Comparison of ENCODE assay signal across 12 cellular contexts in the genomic region with DNA sequence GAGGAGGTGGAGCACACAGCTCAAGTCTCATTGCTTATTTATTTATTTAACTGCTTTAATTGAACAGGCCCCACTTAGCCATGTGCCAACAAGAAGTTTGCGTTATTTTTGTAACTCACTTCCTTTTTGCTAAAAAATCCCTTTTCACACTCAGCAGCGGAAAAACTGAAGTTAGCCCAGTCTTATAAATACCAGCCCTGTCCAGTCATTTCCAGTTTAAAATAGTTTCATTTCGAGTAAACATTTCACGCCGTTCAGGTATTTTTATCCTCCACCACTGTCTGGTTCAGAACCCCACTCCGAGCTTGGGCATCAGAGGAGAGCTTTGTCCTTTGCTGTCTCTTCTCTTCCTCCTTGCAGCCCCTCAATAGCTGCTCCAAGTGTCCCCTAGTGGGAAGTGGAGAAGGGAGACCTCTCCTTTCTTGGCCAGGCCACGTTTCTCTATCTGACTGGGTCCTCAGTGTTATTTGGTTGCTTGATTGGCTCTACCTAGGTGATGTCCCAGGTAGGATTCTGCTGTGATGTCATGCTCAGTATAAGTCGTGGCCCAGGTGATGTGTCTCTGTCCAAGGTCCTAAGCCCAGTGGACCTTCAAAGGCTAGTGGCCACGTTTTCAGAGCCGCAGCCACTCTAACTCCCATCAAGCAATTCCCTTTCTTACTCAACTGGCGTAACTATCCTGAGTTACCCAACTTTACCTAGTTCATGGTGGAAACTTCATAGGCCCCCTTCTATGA. TPM values are rescaled to one million over a fixed set of nuclear protein-coding genes. Genes with fewer than 3 reads are reported as not detected.
DNase-seq lines count a peak whose midpoint lies in the region; ATAC-seq, FAIRE-seq and TF ChIP-seq lines count a peak whose summit lies in the region.
"Had no signal": no experiment of that assay in that cellular context is flagged by ENCODE, and none has a peak within 500 bp of the region (broad histone marks: within the 10 kb centered on the region; RNA-seq: fewer than 3 reads in every experiment).

No MANE protein-coding gene starts in this region.

- no peak for TF ChIP-seq CTCF in endothelial cell (IDR thresholded peaks at IDR 0.05; ENCODE audit: unreplicated experiment)

- peak; percentile 91 for FAIRE-seq in GM18507 (lab: Jason Lieb, UNC)

- peak overlapping the region; percentile 72 for H3K4me3 Mint-ChIP-seq in dendritic cell treated with granulocyte-macrophage colony-stimulating factor and Interleukin-4, amounts not matched to agents 40 ng/mL and 50 ng/mL, for 4 days
- no peak overlapping the region for H3K4me3 Mint-ChIP-seq in activated CD4-positive, alpha-beta T cell treated with anti-CD3 and anti-CD28 coated beads for 36 hours
- H3K4me3 Mint-ChIP-seq in endothelial cell (ENCODE audit: unreplicated experiment) = no peak overlapping the region
- H3K4me3 Mint-ChIP-seq: HFFc6 had no signal

- ATAC-seq in GM21360 (IDR thresholded peaks at IDR 0.05; ENCODE audit: unreplicated experiment) = peak; percentile 92
- ATAC-seq in HG03066 (IDR thresholded peaks at IDR 0.05; ENCODE audit: low read depth, unreplicated experiment) = peak; percentile 81
- ATAC-seq in activated CD4-positive, alpha-beta T cell treated with anti-CD3 and anti-CD28 coated beads for 36 hours = no peak
- ATAC-seq: Right ventricle myocardium inferior had no signal

- no peaks in the 10 kb centered on the region for H3K36me3 Mint-ChIP-seq in dendritic cell treated with granulocyte-macrophage colony-stimulating factor and Interleukin-4, amounts not matched to agents 40 ng/mL and 50 ng/mL, for 4 days (ENCODE audit: low read depth)
- H3K36me3 Mint-ChIP-seq in activated CD4-positive, alpha-beta T cell treated with anti-CD3 and anti-CD28 coated beads for 36 hours (ENCODE audit: low read depth) = no peaks in the 10 kb centered on the region
- H3K36me3 Mint-ChIP-seq in endothelial cell (ENCODE audit: low read depth, unreplicated experiment) = no peaks in the 10 kb centered on the region

- peak overlapping the region; percentile 78 for H3K27ac Mint-ChIP-seq in dendritic cell treated with granulocyte-macrophage colony-stimulating factor and Interleukin-4, amounts not matched to agents 40 ng/mL and 50 ng/mL, for 4 days
- no peak overlapping the region for H3K27ac Mint-ChIP-seq in activated CD4-positive, alpha-beta T cell treated with anti-CD3 and anti-CD28 coated beads for 36 hours
- no peak overlapping the region for H3K27ac Mint-ChIP-seq in endothelial cell (ENCODE audit: unreplicated experiment)
- H3K27ac Mint-ChIP-seq: HFFc6 had no signal

- no peaks in the 10 kb centered on the region for H3K9me3 Mint-ChIP-seq in dendritic cell treated with granulocyte-macrophage colony-stimulating factor and Interleukin-4, amounts not matched to agents 40 ng/mL and 50 ng/mL, for 4 days
- H3K9me3 Mint-ChIP-seq in activated CD4-positive, alpha-beta T cell treated with anti-CD3 and anti-CD28 coated beads for 36 hours (ENCODE audit: low read depth) = no peaks in the 10 kb centered on the region
- H3K9me3 Mint-ChIP-seq in endothelial cell (ENCODE audit: unreplicated experiment) = no peaks in the 10 kb centered on the region
- H3K9me3 Mint-ChIP-seq: HFFc6 had no signal

- intact Hi-C loops in dendritic cell treated with granulocyte-macrophage colony-stimulating factor and Interleukin-4, amounts not matched to agents 40 ng/mL and 50 ng/mL, for 4 days (cut with micrococcal nuclease) = no loop called here
- intact Hi-C loops in activated CD4-positive, alpha-beta T cell treated with anti-CD3 and anti-CD28 coated beads for 36 hours (cut with DNase I, micrococcal nuclease) = no loop called here

- DNase-seq in GM18507 (ENCODE audit: extremely low spot score, insufficient read length, low read depth) = no peak
- DNase-seq in activated CD4-positive, alpha-beta T cell treated with anti-CD3 and anti-CD28 coated beads for 36 hours = no peak
- no peak for DNase-seq in SW 1271 (lab: John Stamatoyannopoulos, UW)
- DNase-seq in GDM1 (lab: John Stamatoyannopoulos, UW) = no peak
- no peak for DNase-seq in endothelial cell (ENCODE audit: low spot score)
- DNase-seq: activated CD8-positive, alpha-beta memory T cell treated with anti-CD3 and anti-CD28 coated beads for 24 hours; HFFc6; NCI-H1105 had no signal

- H3K27me3 Mint-ChIP-seq in dendritic cell treated with granulocyte-macrophage colony-stimulating factor and Interleukin-4, amounts not matched to agents 40 ng/mL and 50 ng/mL, for 4 days = peaks cover 18% of the 10 kb centered on the region
- H3K27me3 Mint-ChIP-seq in activated CD4-positive, alpha-beta T cell treated with anti-CD3 and anti-CD28 coated beads for 36 hours = peaks cover 13% of the 10 kb centered on the region
- H3K27me3 Mint-ChIP-seq in endothelial cell (ENCODE audit: unreplicated experiment) = peaks cover 3% of the 10 kb centered on the region

- CTCF ChIA-PET in activated CD4-positive, alpha-beta T cell treated with anti-CD3 and anti-CD28 coated beads for 36 hours (lab: Charles Lee) = interaction anchor here (0.5 kb wide), 1 partner anchor 305 kb away, joined by 3 read pairs; no protein-coding TSS in a partner anchor

- H3K4me1 Mint-ChIP-seq in dendritic cell treated with granulocyte-macrophage colony-stimulating factor and Interleukin-4, amounts not matched to agents 40 ng/mL and 50 ng/mL, for 4 days (ENCODE audit: low read depth) = peaks cover 7% of the 10 kb centered on the region
- H3K4me1 Mint-ChIP-seq in activated CD4-positive, alpha-beta T cell treated with anti-CD3 and anti-CD28 coated beads for 36 hours = no peaks in the 10 kb centered on the region
- H3K4me1 Mint-ChIP-seq in endothelial cell (ENCODE audit: unreplicated experiment) = no peaks in the 10 kb centered on the region

- POLR2A ChIA-PET in activated CD4-positive, alpha-beta T cell treated with anti-CD3 and anti-CD28 coated beads for 36 hours (lab: Charles Lee) = no interaction called here

RNA-seq across cellular contexts. Expression of gene GAS7, which starts 53.0 kb away (rescaled TPM):
- total RNA-seq in activated CD4-positive, alpha-beta T cell treated with anti-CD3 and anti-CD28 coated beads for 36 hours = 1 to 10 TPM in 1 of 2 experiments, under 1 TPM in 1; 0.60 to 1.3 TPM
- 7.0 TPM for total RNA-seq in endothelial cell (ENCODE audit: unreplicated experiment)
